In genomic region chr1:164760585-164760968, GRCh38 we compare ENCODE assay signal across 23 cellular contexts.
DNase-seq lines count a peak whose midpoint lies in the region; FAIRE-seq and TF ChIP-seq lines count a peak whose summit lies in the region.
"Had no signal": no experiment of that assay in that cellular context is flagged by ENCODE, and none has a peak within 500 bp of the region (broad histone marks: within the 10 kb centered on the region; RNA-seq: fewer than 3 reads in every experiment).

No MANE protein-coding gene starts in this region.

- peak; percentile 56 for DNase-seq in AG20443 (ENCODE audit: low spot score)
- DNase-seq in Karpas-422 = peak; percentile 22
- peak; percentile 70 for DNase-seq in fibroblast of gingiva (ENCODE audit: low read depth)
- no peak for DNase-seq in sigmoid colon
- no peak for DNase-seq in frontal cortex (ENCODE audit: low spot score in 2 of 2)
- DNase-seq in posterior cingulate gyrus = no peak
- DNase-seq in glomerular visceral epithelial cell (ENCODE audit: extremely low spot score) = no peak
- DNase-seq in OCI-M1 (lab: John Stamatoyannopoulos, UW) = no peak
- DNase-seq: activated CD4-positive, alpha-beta memory T cell treated with anti-CD3 and anti-CD28 coated beads, Interleukin-2, amount 10 ng/mL, durations not matched to agents 7 days and 5 days; activated CD4-positive, CD25-positive, alpha-beta regulatory T cell treated with anti-CD3 and anti-CD28 coated beads, Interleukin-2, amount 50 U/mL, for 72 hours; activated naive CD8-positive, alpha-beta T cell treated with anti-CD3 and anti-CD28 coated beads for 36 hours; GOT3; kidney glomerular epithelial cell; mammary epithelial cell; NCI-H1436; NCI-H524; psoas muscle; small intestine had no signal

- TF ChIP-seq POLR2A in sigmoid colon (IDR thresholded peaks at IDR 0.05) = no peak

- 74 to 75% methylated on average over 5 of the region's 5 CpGs for WGBS in sigmoid colon, 2 donors

- H3K36me3 ChIP-seq in Karpas-422 (ENCODE audit: insufficient read depth, low read length) = no peaks in the 10 kb centered on the region
- H3K36me3 ChIP-seq in sigmoid colon = no peaks in the 10 kb centered on the region
- H3K36me3 ChIP-seq: neutrophil, SJSA1, suprapubic skin had no signal

- no peaks in the 10 kb centered on the region for H3K79me2 ChIP-seq in Karpas-422 (ENCODE audit: low read length)

- H3K9me3 ChIP-seq in Karpas-422 (ENCODE audit: low read length) (no peaks in the 10 kb centered on the region), sigmoid colon (no peaks in the 10 kb centered on the region)
- H3K9me3 ChIP-seq: neutrophil, psoas muscle, SJSA1, suprapubic skin had no signal

- H3K4me2 ChIP-seq in Karpas-422 (ENCODE audit: low read depth, low read length, poor library complexity, severe bottlenecking) = no peak overlapping the region

- no peak overlapping the region for H2AFZ ChIP-seq in Karpas-422 (ENCODE audit: low read length)

- H3K9ac ChIP-seq in Karpas-422 (ENCODE audit: low read length) = no peak overlapping the region

- no peaks in the 10 kb centered on the region for H3K27me3 ChIP-seq in Karpas-422 (ENCODE audit: low read length)
- no peaks in the 10 kb centered on the region for H3K27me3 ChIP-seq in sigmoid colon
- H3K27me3 ChIP-seq: neutrophil, SJSA1, suprapubic skin had no signal

- H4K20me1 ChIP-seq in Karpas-422 (ENCODE audit: insufficient read depth, low read depth, low read length) = no peaks in the 10 kb centered on the region

- intact Hi-C loops in sigmoid colon (cut with DNase I) (no loop called here), posterior cingulate gyrus (cut with DNase I) (no loop called here)

- TF ChIP-seq CTCF in sigmoid colon (IDR thresholded peaks at IDR 0.05) = no peak

- no peaks in the 10 kb centered on the region for H3K9me2 ChIP-seq in Karpas-422 (replicated peaks; ENCODE audit: insufficient read depth, low read length)

- no peak for FAIRE-seq in frontal cortex (lab: Jason Lieb, UNC)
- FAIRE-seq: K562, small intestine, urothelium cell line had no signal

- TF ChIP-seq EP300 in sigmoid colon (IDR thresholded peaks at IDR 0.05) = no peak

- H3K27ac ChIP-seq in Karpas-422 (ENCODE audit: low read length) = no peak overlapping the region
- H3K27ac ChIP-seq in sigmoid colon = peak overlapping the region; percentile 49 to 68 (median 62)
- H3K27ac ChIP-seq: neutrophil, psoas muscle, SJSA1, suprapubic skin had no signal

- no peak overlapping the region for H3K4me3 ChIP-seq in Karpas-422 (ENCODE audit: low read length)
- no peak overlapping the region for H3K4me3 ChIP-seq in sigmoid colon
- H3K4me3 ChIP-seq: K562, psoas muscle, SJSA1, suprapubic skin had no signal

- no peaks in the 10 kb centered on the region for H3K4me1 ChIP-seq in Karpas-422 (ENCODE audit: low read length)
- H3K4me1 ChIP-seq in sigmoid colon = peaks cover 0 to 59% (median 55%) of the 10 kb centered on the region in 4 donors

Comparison
In these comparisons a context has a peak if more than half of its experiments do, and no peak if none do; other contexts are left out.
1. DNase-seq: peak in AG20443 (single experiment), Karpas-422 (single experiment) and fibroblast of gingiva (single experiment); none in sigmoid colon (single experiment), frontal cortex (0 of 2), posterior cingulate gyrus (0 of 10), glomerular visceral epithelial cell (single experiment) and OCI-M1 (single experiment).